In genomic region chr15:64611085-64611484, GRCh38 we compare ENCODE assay signal across 16 cellular contexts.
DNase-seq lines count a peak whose midpoint lies in the region; ATAC-seq and TF ChIP-seq lines count a peak whose summit lies in the region.
"Had no signal": no experiment of that assay in that cellular context is flagged by ENCODE, and none has a peak within 500 bp of the region (broad histone marks: within the 10 kb centered on the region; RNA-seq: fewer than 3 reads in every experiment).

No MANE protein-coding gene starts in this region.

- H3K9me3 ChIP-seq in PC-3 (ENCODE audit: low read length): no peaks in the 10 kb centered on the region
- H3K9me3 ChIP-seq: gastroesophageal sphincter, Peyer's patch, transverse colon had no signal

- peaks cover 6% of the 10 kb centered on the region for H3K36me3 Mint-ChIP-seq in activated CD4-positive, alpha-beta T cell treated with anti-CD3 and anti-CD28 coated beads for 36 hours (ENCODE audit: low read depth)
- H3K36me3 Mint-ChIP-seq in central memory CD8-positive, alpha-beta T cell (ENCODE audit: insufficient read depth): peaks cover 1% of the 10 kb centered on the region
- H3K36me3 Mint-ChIP-seq in nephron progenitor cell (ENCODE audit: low read depth): peaks cover 30% of the 10 kb centered on the region

- H3K79me2 ChIP-seq in PC-3 (ENCODE audit: low read length): peaks cover 6% of the 10 kb centered on the region; the same call in 1 of the 2 replicates

- no peaks in the 10 kb centered on the region for H3K27me3 ChIP-seq in PC-3 (ENCODE audit: low read length)
- H3K27me3 ChIP-seq: gastroesophageal sphincter, Peyer's patch, transverse colon had no signal

- no peak for TF ChIP-seq CTCF in PC-3 (conservative IDR thresholded peaks at IDR 0.05; ENCODE audit: low read depth, low read length)
- TF ChIP-seq CTCF in nephron progenitor cell (IDR thresholded peaks at IDR 0.05): no peak

- H3K4me1 ChIP-seq in PC-3 (ENCODE audit: insufficient read depth, low read length): peaks cover 7% of the 10 kb centered on the region
- H3K4me1 ChIP-seq: Peyer's patch had no signal

- H3K27ac Mint-ChIP-seq in activated CD4-positive, alpha-beta T cell treated with anti-CD3 and anti-CD28 coated beads for 36 hours: peak overlapping the region; percentile 8
- H3K27ac Mint-ChIP-seq in central memory CD8-positive, alpha-beta T cell (ENCODE audit: low read depth): peak overlapping the region; percentile 32
- peak overlapping the region; percentile 16 for H3K27ac Mint-ChIP-seq in nephron progenitor cell
- H3K27ac Mint-ChIP-seq: activated B cell treated with CpG ODN at 0.5 μM for 24 hours had no signal

- no peaks in the 10 kb centered on the region for H4K20me1 ChIP-seq in PC-3 (ENCODE audit: low read length)

- no peaks in the 10 kb centered on the region for H3K9me3 Mint-ChIP-seq in activated CD4-positive, alpha-beta T cell treated with anti-CD3 and anti-CD28 coated beads for 36 hours (ENCODE audit: low read depth)
- H3K9me3 Mint-ChIP-seq in central memory CD8-positive, alpha-beta T cell: no peaks in the 10 kb centered on the region
- peaks cover 5% of the 10 kb centered on the region for H3K9me3 Mint-ChIP-seq in nephron progenitor cell
- H3K9me3 Mint-ChIP-seq: activated B cell treated with CpG ODN at 0.5 μM for 24 hours had no signal

- ATAC-seq in activated CD4-positive, alpha-beta T cell treated with anti-CD3 and anti-CD28 coated beads for 36 hours: no peak
- peak; percentile 88 for ATAC-seq in PC-3
- no peak for ATAC-seq in central memory CD8-positive, alpha-beta T cell (replicated peaks; ENCODE audit: extremely low read depth, poor library complexity, severe bottlenecking)
- no peak for ATAC-seq in HG02884 (IDR thresholded peaks at IDR 0.05; ENCODE audit: unreplicated experiment)
- ATAC-seq in GM18870 (IDR thresholded peaks at IDR 0.05; ENCODE audit: unreplicated experiment): no peak
- ATAC-seq: gastroesophageal sphincter had no signal

- BruUV-seq in PC-3 (replicated peaks; lab: Mats Ljungman, UMichigan): no TSS peak

- H3K27me3 Mint-ChIP-seq in activated CD4-positive, alpha-beta T cell treated with anti-CD3 and anti-CD28 coated beads for 36 hours: no peaks in the 10 kb centered on the region
- H3K27me3 Mint-ChIP-seq in central memory CD8-positive, alpha-beta T cell: no peaks in the 10 kb centered on the region
- H3K27me3 Mint-ChIP-seq in nephron progenitor cell (ENCODE audit: low read depth, poor library complexity): no peaks in the 10 kb centered on the region
- H3K27me3 Mint-ChIP-seq: activated B cell treated with CpG ODN at 0.5 μM for 24 hours had no signal

- H3K4me3 ChIP-seq in PC-3 (ENCODE audit: low read length): no peak overlapping the region
- H3K4me3 ChIP-seq: gastroesophageal sphincter, Peyer's patch, transverse colon had no signal

- 0 out of 2 replicates have a peak overlapping the region, but pooled peaks have one; percentile 8 for H3K4me2 ChIP-seq in PC-3 (ENCODE audit: low read length)

- no peak overlapping the region for H2AFZ ChIP-seq in PC-3 (ENCODE audit: low read length)

- H3K36me3 ChIP-seq in PC-3 (ENCODE audit: low read depth, low read length): no peaks in the 10 kb centered on the region
- H3K36me3 ChIP-seq: gastroesophageal sphincter, Peyer's patch, transverse colon had no signal

- no peak overlapping the region for H3K4me3 Mint-ChIP-seq in activated CD4-positive, alpha-beta T cell treated with anti-CD3 and anti-CD28 coated beads for 36 hours
- no peak overlapping the region for H3K4me3 Mint-ChIP-seq in central memory CD8-positive, alpha-beta T cell
- no peak overlapping the region for H3K4me3 Mint-ChIP-seq in nephron progenitor cell
- H3K4me3 Mint-ChIP-seq: activated B cell treated with CpG ODN at 0.5 μM for 24 hours had no signal

- peak overlapping the region; percentile 34 for H3K27ac ChIP-seq in PC-3 (ENCODE audit: low read length)
- H3K27ac ChIP-seq: gastroesophageal sphincter, Peyer's patch, transverse colon had no signal

- intact Hi-C loops in activated CD4-positive, alpha-beta T cell treated with anti-CD3 and anti-CD28 coated beads for 36 hours (cut with DNase I, micrococcal nuclease): no loop called here
- intact Hi-C loops in PC-3 (cut with micrococcal nuclease): no loop called here

- no peaks in the 10 kb centered on the region for H3F3A ChIP-seq in PC-3 (ENCODE audit: low read length, unreplicated experiment)

- CTCF ChIA-PET in activated CD4-positive, alpha-beta T cell treated with anti-CD3 and anti-CD28 coated beads for 36 hours (lab: Charles Lee): interaction anchor here (1.1 kb wide), 1 partner anchor 26 kb away, joined by 4 read pairs; no protein-coding TSS in a partner anchor
- CTCF ChIA-PET in PC-3 (lab: Charles Lee): no interaction called here

- no peaks in the 10 kb centered on the region for H3K9me2 ChIP-seq in PC-3 (replicated peaks; ENCODE audit: low read length)

- no peak for DNase-seq in activated CD4-positive, alpha-beta T cell treated with anti-CD3 and anti-CD28 coated beads for 36 hours
- no peak for DNase-seq in activated CD4-positive, alpha-beta T cell treated with anti-CD3 and anti-CD28 coated beads for 1 hour
- DNase-seq in PC-3: peak; percentile 34
- DNase-seq in central memory CD8-positive, alpha-beta T cell (ENCODE audit: low spot score in 2 of 2): no peak
- DNase-seq in nephron progenitor cell: no peak
- no peak for DNase-seq in NCI-H1436 (lab: John Stamatoyannopoulos, UW)
- DNase-seq: activated B cell treated with CpG ODN at 0.5 μM for 24 hours; amniotic stem cell; mammary epithelial cell; NCI-H2029 treated with DMSO at 0.1 percent for 48 hours; Peyer's patch; stimulated activated CD4-positive, alpha-beta T cell treated with anti-CD3 and anti-CD28 coated beads, Interleukin-4, amount 100 ng/mL, for 4 hours; transverse colon had no signal

- POLR2A ChIA-PET in activated CD4-positive, alpha-beta T cell treated with anti-CD3 and anti-CD28 coated beads for 36 hours (lab: Charles Lee): no interaction called here
- POLR2A ChIA-PET in PC-3 (lab: Charles Lee; ENCODE audit: unreplicated experiment): no interaction called here

- no peak overlapping the region for H3K9ac ChIP-seq in PC-3 (ENCODE audit: low read length)

- peaks cover 38% of the 10 kb centered on the region for H3K4me1 Mint-ChIP-seq in activated CD4-positive, alpha-beta T cell treated with anti-CD3 and anti-CD28 coated beads for 36 hours
- peaks cover 35% of the 10 kb centered on the region for H3K4me1 Mint-ChIP-seq in central memory CD8-positive, alpha-beta T cell
- no peaks in the 10 kb centered on the region for H3K4me1 Mint-ChIP-seq in nephron progenitor cell
